18 cellular contexts compared by ENCODE assay signal in genomic region chr10:116398224-116398623, GRCh38. TPM values are rescaled to one million over a fixed set of nuclear protein-coding genes. Genes with fewer than 3 reads are reported as not detected.
"Had no signal": no experiment of that assay in that cellular context is flagged by ENCODE, and none has a peak within 500 bp of the region (broad histone marks: within the 10 kb centered on the region; RNA-seq: fewer than 3 reads in every experiment).

No MANE protein-coding gene starts in this region.

- H3K27me3 ChIP-seq: ascending aorta, brain microvascular endothelial cell, spleen, upper lobe of right lung had no signal

- H3K9me3 ChIP-seq: ascending aorta, spleen, upper lobe of right lung had no signal

- H3K27ac ChIP-seq: ascending aorta, brain microvascular endothelial cell, spleen, upper lobe of right lung, VCaP had no signal

- H3K36me3 ChIP-seq: ascending aorta, brain microvascular endothelial cell, spleen, upper lobe of right lung had no signal

- H3K4me3 ChIP-seq: ascending aorta, spleen, upper lobe of right lung had no signal

- H3K4me1 ChIP-seq: ascending aorta, spleen, upper lobe of right lung had no signal

- DNase-seq: activated T-cell treated with anti-CD3 and anti-CD28 coated beads, Interleukin-2, amount 50 U/mL, for 1 hour; brain microvascular endothelial cell; caudate nucleus; effector CD8-positive, alpha-beta T cell; foreskin melanocyte; mesenchymal stem cell; naive thymus-derived CD4-positive, alpha-beta T cell; spleen; stimulated activated CD4-positive, alpha-beta T cell treated with anti-CD3 and anti-CD28 coated beads, Interleukin-4, amount 100 ng/mL, for 24 hours; stimulated activated naive CD4-positive, alpha-beta T cell treated with Interleukin-2 at 50 U/mL for 16 hours; upper lobe of right lung had no signal

- ATAC-seq: activated naive CD4-positive, alpha-beta T cell treated with anti-CD3 and anti-CD28 coated beads, Interleukin-2, amount 50 U/mL, for 72 hours; naive thymus-derived CD4-positive, alpha-beta T cell; upper lobe of right lung had no signal

RNA-seq across cellular contexts. Expression of gene PNLIPRP3, which starts 29.4 kb away (rescaled TPM):
- total RNA-seq: activated naive CD4-positive, alpha-beta T cell treated with anti-CD3 and anti-CD28 coated beads, Interleukin-2, amount 50 U/mL, for 72 hours; ascending aorta; mucosa of gallbladder; naive thymus-derived CD4-positive, alpha-beta T cell; neural crest cell; osteocyte; progenitor cell of endocrine pancreas; spleen had no signal
